ENCODE assay signal across 8 cellular contexts in the genomic region with DNA sequence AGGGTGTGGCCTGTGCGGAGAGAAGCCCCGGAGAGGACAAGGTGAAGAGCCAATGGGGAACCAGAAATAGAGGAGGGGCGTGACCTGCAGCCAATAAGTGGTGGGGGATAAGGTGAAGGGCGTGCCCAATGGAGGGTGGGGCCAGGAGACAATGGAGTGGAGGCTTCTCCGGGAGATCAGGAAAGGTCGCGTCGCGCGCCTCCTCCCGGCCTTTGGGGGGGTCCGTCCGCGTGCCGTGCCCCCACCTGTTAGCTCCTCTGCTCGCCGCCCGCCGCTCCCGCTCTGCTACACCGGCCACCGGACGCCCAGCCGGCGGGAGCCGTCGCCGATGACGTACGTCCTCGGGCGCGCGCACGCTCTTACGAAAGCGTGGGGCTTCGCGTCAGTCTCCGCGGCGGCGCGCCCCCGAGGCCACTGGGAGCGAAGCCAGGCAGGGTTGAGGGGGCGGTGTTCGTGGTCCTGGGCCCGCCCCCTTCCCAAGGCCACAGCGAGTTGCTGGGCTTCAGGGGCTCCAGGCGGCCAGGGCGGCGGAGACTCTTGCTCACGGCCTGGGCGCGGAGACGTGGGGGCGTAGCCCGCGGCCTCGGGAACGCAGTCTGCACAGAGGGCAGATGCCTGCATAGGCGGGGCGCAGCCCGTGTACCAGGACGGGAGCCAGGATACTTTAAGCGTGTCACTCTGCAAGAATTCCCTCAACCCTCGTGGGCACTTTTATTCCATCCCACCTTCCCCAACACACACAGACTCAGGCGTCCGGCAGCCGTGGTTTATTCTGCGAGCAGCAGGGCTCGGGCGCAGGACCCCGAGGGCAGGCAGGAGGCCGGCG. TPM values are rescaled to one million over a fixed set of nuclear protein-coding genes. Genes with fewer than 3 reads are reported as not detected.
DNase-seq lines count a peak whose midpoint lies in the region; ATAC-seq and TF ChIP-seq lines count a peak whose summit lies in the region.

A gene (minus strand): TSS at position 337 of the 826 bp plus-strand sequence. CDS start 3,353 bp downstream, outside the sequence.

- H3K4me1 Mint-ChIP-seq in activated T-helper 17 cell treated with anti-CD3 and anti-CD28 coated beads, Interleukin-2, amount 50 U/mL, for 72 hours, result peaks cover 11% of the 10 kb centered on the region
- peaks cover 8 to 13% of the 10 kb centered on the region in 2 donors for H3K4me1 Mint-ChIP-seq in natural killer cell

- DNase-seq in ELF-1 (ENCODE audit: low read depth, low spot score) (peak; percentile 98), H7 (peak; percentile 100), RWPE2 (ENCODE audit: low spot score) (peak; percentile 98), fibroblast of peridontal ligament (ENCODE audit: extremely low read depth) (peak; percentile 96), natural killer cell (peak; percentile 90)
- peak; percentile 89 to 99 (median 95) for DNase-seq in stimulated activated naive CD4-positive, alpha-beta T cell (lab: John Stamatoyannopoulos, UW)

- peaks cover 7% of the 10 kb centered on the region for H3K36me3 Mint-ChIP-seq in activated T-helper 17 cell treated with anti-CD3 and anti-CD28 coated beads, Interleukin-2, amount 50 U/mL, for 72 hours (ENCODE audit: low read depth)
- no peaks in the 10 kb centered on the region for H3K36me3 Mint-ChIP-seq in natural killer cell

- no peak for TF ChIP-seq CTCF in Loucy (conservative IDR thresholded peaks at IDR 0.05; ENCODE audit: low read length)
- no peak for TF ChIP-seq CTCF in RWPE2 (IDR thresholded peaks at IDR 0.05; ENCODE audit: poor library complexity, severe bottlenecking)
- TF ChIP-seq CTCF in natural killer cell (IDR thresholded peaks at IDR 0.05), result no peak

- peak; percentile 79 for ATAC-seq in RWPE2 (ENCODE audit: low read depth)
- ATAC-seq in activated T-helper 17 cell treated with anti-CD3 and anti-CD28 coated beads, Interleukin-2, amount 50 U/mL, for 72 hours (replicated peaks), result peak; percentile 94
- ATAC-seq in natural killer cell, result peak; percentile 93 to 97 (median 94)

- H3K4me3 Mint-ChIP-seq in activated T-helper 17 cell treated with anti-CD3 and anti-CD28 coated beads, Interleukin-2, amount 50 U/mL, for 72 hours, result no peak within 1 kb of the TSS
- H3K4me3 Mint-ChIP-seq in natural killer cell, result peak within 1 kb of the TSS; percentile 95

- H3K27me3 ChIP-seq in H7 (ENCODE audit: control insufficient read depth, insufficient read depth, low read length) (peaks cover 19% of the 10 kb centered on the region), Loucy (ENCODE audit: insufficient read depth, low read length, poor library complexity, severe bottlenecking) (no peaks in the 10 kb centered on the region), RWPE2 (ENCODE audit: insufficient read depth, poor library complexity, severe bottlenecking) (no peaks in the 10 kb centered on the region)

- H3K9me3 Mint-ChIP-seq in activated T-helper 17 cell treated with anti-CD3 and anti-CD28 coated beads, Interleukin-2, amount 50 U/mL, for 72 hours, result no peaks in the 10 kb centered on the region
- H3K9me3 Mint-ChIP-seq in natural killer cell, result no peaks in the 10 kb centered on the region

- H3K27ac Mint-ChIP-seq in activated T-helper 17 cell treated with anti-CD3 and anti-CD28 coated beads, Interleukin-2, amount 50 U/mL, for 72 hours, result no peak within 1 kb of the TSS
- H3K27ac Mint-ChIP-seq in natural killer cell, result peak within 1 kb of the TSS in 1 of 2 donors; percentile 83

- H3K79me2 ChIP-seq in Loucy (ENCODE audit: insufficient read depth, low read length), result peaks cover 25% of the 10 kb centered on the region

- H3K27me3 Mint-ChIP-seq in activated T-helper 17 cell treated with anti-CD3 and anti-CD28 coated beads, Interleukin-2, amount 50 U/mL, for 72 hours, result no peaks in the 10 kb centered on the region
- peaks cover 0 to 7% of the 10 kb centered on the region in 2 donors for H3K27me3 Mint-ChIP-seq in natural killer cell (ENCODE audit: low read depth in 2 of 2)

- H3K9ac ChIP-seq in Loucy (ENCODE audit: low read depth, low read length, poor library complexity, severe bottlenecking), result peak within 1 kb of the TSS; percentile 74

- peak within 1 kb of the TSS; percentile 83 for H3K4me3 ChIP-seq in H7 (ENCODE audit: insufficient read depth, low read depth, low read length)
- peak within 1 kb of the TSS; percentile 90 for H3K4me3 ChIP-seq in Loucy (ENCODE audit: low read length, poor library complexity, severe bottlenecking)
- H3K4me3 ChIP-seq in RWPE2 (ENCODE audit: severe bottlenecking), result peak within 1 kb of the TSS; percentile 89

- H3K9me2 ChIP-seq in Loucy (replicated peaks; ENCODE audit: low read depth, low read length), result no peaks in the 10 kb centered on the region

- peaks cover 20% of the 10 kb centered on the region for H4K20me1 ChIP-seq in Loucy (ENCODE audit: insufficient read depth, low read length, poor library complexity, severe bottlenecking)

- H2AFZ ChIP-seq in Loucy (ENCODE audit: low read length), result peak within 1 kb of the TSS; percentile 98

- no peaks in the 10 kb centered on the region for H3K9me3 ChIP-seq in Loucy (ENCODE audit: insufficient read depth, low read depth, low read length)
- no peaks in the 10 kb centered on the region for H3K9me3 ChIP-seq in RWPE2 (ENCODE audit: severe bottlenecking)

- H3F3A ChIP-seq in Loucy (ENCODE audit: low read depth), result no peaks in the 10 kb centered on the region

- H3K4me1 ChIP-seq in Loucy (ENCODE audit: insufficient read depth, low read length, poor library complexity, severe bottlenecking) (peaks cover 17% of the 10 kb centered on the region), RWPE2 (ENCODE audit: insufficient read depth, poor library complexity, severe bottlenecking) (peaks cover 5% of the 10 kb centered on the region)

- peak within 1 kb of the TSS; percentile 66 for H3K27ac ChIP-seq in RWPE2 (ENCODE audit: poor library complexity, severe bottlenecking)

- H3K36me3 ChIP-seq in H7 (replicated peaks; ENCODE audit: control insufficient read depth, insufficient read depth, low read length), result no peaks in the 10 kb centered on the region
- no peaks in the 10 kb centered on the region for H3K36me3 ChIP-seq in Loucy (ENCODE audit: insufficient read depth, low read length)
- H3K36me3 ChIP-seq in RWPE2 (ENCODE audit: low read depth), result no peaks in the 10 kb centered on the region

- peak within 1 kb of the TSS; percentile 96 for H3K4me2 ChIP-seq in Loucy (ENCODE audit: low read depth, low read length, poor library complexity, severe bottlenecking)

- intact Hi-C loops in natural killer cell (cut with micrococcal nuclease), result loop anchor here (1.0 to 2.0 kb wide), 4 partner anchors 8 to 63 kb away; a partner anchor contains a TSS

RNA-seq across cellular contexts. Expression of the gene that starts here (rescaled TPM):
- total RNA-seq in H7 (2014; rRNA removed; shearing (Covaris generic)), result 16.2 and 18.9 TPM in 2 replicates
- total RNA-seq in activated T-helper 17 cell treated with anti-CD3 and anti-CD28 coated beads, Interleukin-2, amount 50 U/mL, for 72 hours, result 100 to 1,000 TPM in 1 of 2 donors, 10 to 100 TPM in 1; 47.0 to 118 TPM
- 10 to 100 TPM in 2 of 3 donors, 1 to 10 TPM in 1; 7.2 to 12.6 (median 10.9) TPM for total RNA-seq in natural killer cell

Comparison
In these comparisons a context has a peak if more than half of its experiments do, and no peak if none do; other contexts are left out.
1. Peak in every context shown above with its lines: DNase-seq, ATAC-seq, H3K4me3 ChIP-seq and H3K27ac ChIP-seq.